Comparison of ENCODE assay signal across 21 cellular contexts in the genomic region with DNA sequence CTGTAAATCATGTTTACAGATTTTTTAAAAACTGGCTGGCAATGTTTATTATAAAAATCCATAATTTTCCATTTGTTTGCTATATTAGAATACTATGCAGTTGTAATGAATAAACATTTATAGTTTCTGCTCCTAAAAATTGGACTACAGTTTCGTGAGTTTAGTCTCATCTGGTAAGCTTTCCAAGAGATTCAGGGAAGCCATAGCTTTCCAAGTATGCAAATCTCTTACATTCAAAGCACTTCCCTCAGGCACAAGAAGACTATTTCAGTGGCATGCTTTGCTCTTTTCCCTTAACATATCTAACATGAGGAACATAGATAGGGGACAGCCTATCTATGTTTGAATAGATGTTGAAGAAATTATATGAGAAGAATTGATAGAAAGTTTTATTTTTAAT.
A peak's percentile ranks its signal among the peaks of the same experiment; 100 is the strongest.
DNase-seq lines count a peak whose midpoint lies in the region; ATAC-seq and TF ChIP-seq lines count a peak whose summit lies in the region.
"Had no signal": no experiment of that assay in that cellular context is flagged by ENCODE, and none has a peak within 500 bp of the region (broad histone marks: within the 10 kb centered on the region; RNA-seq: fewer than 3 reads in every experiment).

No MANE protein-coding gene starts in this region.

- 85% methylated on average over 1 of the region's 1 CpG for WGBS in mammary epithelial cell (ENCODE audit: low coverage, missing lambda C conversion rate)
- WGBS in stomach, 5 donors = 11 to 18% (median 17%) methylated on average over 1 of the region's 1 CpG

- no peak for TF ChIP-seq EP300 in stomach (IDR thresholded peaks at IDR 0.05)

- peaks cover 15% of the 10 kb centered on the region for H3K79me2 ChIP-seq in mammary epithelial cell (ENCODE audit: insufficient read depth, low read length)

- H3K36me3 Mint-ChIP-seq in WTC11 = no peaks in the 10 kb centered on the region
- H3K36me3 Mint-ChIP-seq: activated CD8-positive, alpha-beta memory T cell treated with anti-CD3 and anti-CD28 coated beads, Interleukin-2, amount 10 ng/mL, durations not matched to agents 7 days and 5 days; activated naive CD8-positive, alpha-beta T cell treated with anti-CD3 and anti-CD28 coated beads for 36 hours; brain had no signal

- BruUV-seq in mammary epithelial cell (replicated peaks; lab: Mats Ljungman, UMichigan) = no TSS peak

- H2AFZ ChIP-seq in mammary epithelial cell (ENCODE audit: low read depth, low read length) = no peak overlapping the region

- POLR2A ChIA-PET in WTC11 (lab: Charles Lee) = no interaction called here

- H3K4me3 Mint-ChIP-seq in WTC11 = no peak overlapping the region
- H3K4me3 Mint-ChIP-seq: activated CD8-positive, alpha-beta memory T cell treated with anti-CD3 and anti-CD28 coated beads, Interleukin-2, amount 10 ng/mL, durations not matched to agents 7 days and 5 days; activated naive CD8-positive, alpha-beta T cell treated with anti-CD3 and anti-CD28 coated beads for 36 hours; activated T-helper 1 cell treated with anti-CD3 and anti-CD28 coated beads, Interleukin-12 subunit alpha, Interleukin-12 subunit beta, Interleukin-2, Interleukin-4 antibody, amounts not matched to agents 30 ng/mL and 10 ng/mL and 1 ng/mL, durations not matched to agents 14 hours and 24 hours and 36 hours; natural killer cell; stimulated activated naive CD8-positive, alpha-beta T cell treated with anti-CD3 and anti-CD28 coated beads, Interleukin-15, amount 100 ng/mL, for 72 hours had no signal

- in situ Hi-C loops in mammary epithelial cell (cut with MboI; ENCODE audit: low sequenced_read_pairs in 2 of 2) = no loop called here

- no peaks in the 10 kb centered on the region for H3K27me3 Mint-ChIP-seq in WTC11 (ENCODE audit: low read depth)
- H3K27me3 Mint-ChIP-seq: activated CD8-positive, alpha-beta memory T cell treated with anti-CD3 and anti-CD28 coated beads, Interleukin-2, amount 10 ng/mL, durations not matched to agents 7 days and 5 days; activated naive CD8-positive, alpha-beta T cell treated with anti-CD3 and anti-CD28 coated beads for 36 hours; brain; progenitor cell of endocrine pancreas; stimulated activated naive CD8-positive, alpha-beta T cell treated with anti-CD3 and anti-CD28 coated beads, Interleukin-15, amount 100 ng/mL, for 72 hours had no signal

- TF ChIP-seq CTCF in mammary epithelial cell (conservative IDR thresholded peaks at IDR 0.05 in 1 of 2, IDR thresholded peaks at IDR 0.05 in 1 of 2; ENCODE audit: extremely low read depth in 1 of 2, insufficient read depth in 1 of 2, low read depth in 1 of 2, low read length in 2 of 2) = no peak
- TF ChIP-seq CTCF in breast epithelium (IDR thresholded peaks at IDR 0.05) = no peak
- no peak for TF ChIP-seq CTCF in WTC11 (IDR thresholded peaks at IDR 0.05)
- TF ChIP-seq CTCF in stomach (IDR thresholded peaks at IDR 0.05) = no peak

- CTCF ChIA-PET in mammary epithelial cell (lab: Charles Lee; ENCODE audit: low non-redundant PET) = no interaction called here
- CTCF ChIA-PET in WTC11 (lab: Charles Lee) = no interaction called here

- H3K36me3 ChIP-seq in mammary epithelial cell (ENCODE audit: insufficient read depth, low read length) (no peaks in the 10 kb centered on the region), breast epithelium (no peaks in the 10 kb centered on the region), stomach (no peaks in the 10 kb centered on the region)
- H3K36me3 ChIP-seq: heart right ventricle had no signal

- no peaks in the 10 kb centered on the region for H3K27me3 ChIP-seq in mammary epithelial cell (ENCODE audit: insufficient read depth, low read length)
- H3K27me3 ChIP-seq in breast epithelium = no peaks in the 10 kb centered on the region
- H3K27me3 ChIP-seq in stomach = no peaks in the 10 kb centered on the region
- H3K27me3 ChIP-seq: heart right ventricle had no signal

- H3K4me1 ChIP-seq in mammary epithelial cell (ENCODE audit: insufficient read depth, low read length) (peaks cover 17% of the 10 kb centered on the region), breast epithelium (no peaks in the 10 kb centered on the region), stomach (peaks cover 27 to 69% (median 47%) of the 10 kb centered on the region in 4 donors)

- no peaks in the 10 kb centered on the region for H4K20me1 ChIP-seq in mammary epithelial cell (ENCODE audit: insufficient read depth, low read length)

- H3K9me3 Mint-ChIP-seq in WTC11 = no peaks in the 10 kb centered on the region
- H3K9me3 Mint-ChIP-seq: activated naive CD8-positive, alpha-beta T cell treated with anti-CD3 and anti-CD28 coated beads for 36 hours; activated T-helper 1 cell treated with anti-CD3 and anti-CD28 coated beads, Interleukin-12 subunit alpha, Interleukin-12 subunit beta, Interleukin-2, Interleukin-4 antibody, amounts not matched to agents 30 ng/mL and 10 ng/mL and 1 ng/mL, durations not matched to agents 14 hours and 24 hours and 36 hours; brain; stimulated activated naive CD8-positive, alpha-beta T cell treated with anti-CD3 and anti-CD28 coated beads, Interleukin-15, amount 100 ng/mL, for 72 hours had no signal

- H3K27ac ChIP-seq in mammary epithelial cell (ENCODE audit: insufficient read depth, low read depth, low read length) = no peak overlapping the region
- H3K27ac ChIP-seq in breast epithelium = no peak overlapping the region
- H3K27ac ChIP-seq in stomach = peak overlapping the region in 4 of 5 donors; percentile 49 to 71 (median 66)

- H3K27ac Mint-ChIP-seq in WTC11 = peak overlapping the region; percentile 63; the same call in 1 of the 2 replicates
- H3K27ac Mint-ChIP-seq: activated CD8-positive, alpha-beta memory T cell treated with anti-CD3 and anti-CD28 coated beads, Interleukin-2, amount 10 ng/mL, durations not matched to agents 7 days and 5 days; activated naive CD8-positive, alpha-beta T cell treated with anti-CD3 and anti-CD28 coated beads for 36 hours; activated T-helper 1 cell treated with anti-CD3 and anti-CD28 coated beads, Interleukin-12 subunit alpha, Interleukin-12 subunit beta, Interleukin-2, Interleukin-4 antibody, amounts not matched to agents 30 ng/mL and 10 ng/mL and 1 ng/mL, durations not matched to agents 14 hours and 24 hours and 36 hours; natural killer cell; stimulated activated naive CD8-positive, alpha-beta T cell treated with anti-CD3 and anti-CD28 coated beads, Interleukin-15, amount 100 ng/mL, for 72 hours had no signal

- no peak overlapping the region for H3K9ac ChIP-seq in mammary epithelial cell (ENCODE audit: insufficient read depth, low read length)

- peaks cover 85% of the 10 kb centered on the region for H3K4me1 Mint-ChIP-seq in WTC11
- H3K4me1 Mint-ChIP-seq: activated CD8-positive, alpha-beta memory T cell treated with anti-CD3 and anti-CD28 coated beads, Interleukin-2, amount 10 ng/mL, durations not matched to agents 7 days and 5 days; activated naive CD8-positive, alpha-beta T cell treated with anti-CD3 and anti-CD28 coated beads for 36 hours; natural killer cell; stimulated activated naive CD8-positive, alpha-beta T cell treated with anti-CD3 and anti-CD28 coated beads, Interleukin-15, amount 100 ng/mL, for 72 hours had no signal

- H3K4me2 ChIP-seq in mammary epithelial cell (ENCODE audit: insufficient read depth, low read depth, low read length) = peak overlapping the region; percentile 31

- intact Hi-C loops in mammary epithelial cell (cut with micrococcal nuclease) (loop anchor here (5.0 kb wide), 1 partner anchor 76 kb away; the partner anchor contains the start of gene ADGRL2), breast epithelium (cut with DNase I; ENCODE audit: low total_unique reads) (no loop called here), stomach (cut with DNase I; ENCODE audit: low total_unique reads) (no loop called here)

- dilution Hi-C loops in mammary epithelial cell (cut with HindIII; ENCODE audit: low sequenced_read_pairs) = no loop called here

- DNase-seq in mammary epithelial cell (no peak), breast epithelium (ENCODE audit: low spot score in 2 of 2) (no peak), WTC11 (ENCODE audit: low spot score) (no peak), left lobe of liver (ENCODE audit: low spot score) (no peak), stomach (no peak), NCI-H1092 (lab: John Stamatoyannopoulos, UW) (no peak)
- DNase-seq: activated CD4-positive, alpha-beta T cell treated with anti-CD3 and anti-CD28 coated beads for 48 hours; activated CD8-positive, alpha-beta memory T cell treated with anti-CD3 and anti-CD28 coated beads, Interleukin-2, amount 10 ng/mL, durations not matched to agents 7 days and 5 days; activated naive CD8-positive, alpha-beta T cell treated with anti-CD3 and anti-CD28 coated beads for 36 hours; cortex of kidney; heart right ventricle; natural killer cell; NCI-H510A treated with DMSO at 0.1 percent for 48 hours; stimulated activated CD4-positive, alpha-beta T cell treated with anti-CD3 and anti-CD28 coated beads, Interleukin-4, amount 100 ng/mL, for 24 hours; stimulated activated naive CD8-positive, alpha-beta T cell treated with anti-CD3 and anti-CD28 coated beads, Interleukin-15, amount 100 ng/mL, for 72 hours; T-helper 1 cell had no signal

- no peak overlapping the region for H3K4me3 ChIP-seq in mammary epithelial cell (replicated peaks in 1 of 3; ENCODE audit: insufficient read depth in 1 of 3, low read depth in 2 of 3, low read length in 3 of 3)
- no peak overlapping the region for H3K4me3 ChIP-seq in breast epithelium
- no peak overlapping the region for H3K4me3 ChIP-seq in stomach

- peak; percentile 34; the same call in 1 of the 2 replicates for ATAC-seq in WTC11
- peak; percentile 33 for ATAC-seq in left lobe of liver
- no peak for ATAC-seq in GM21528 (IDR thresholded peaks at IDR 0.05; ENCODE audit: low FRiP score, unreplicated experiment)
- ATAC-seq in GM21529 (IDR thresholded peaks at IDR 0.05; ENCODE audit: unreplicated experiment) = no peak
- ATAC-seq: activated CD8-positive, alpha-beta memory T cell treated with anti-CD3 and anti-CD28 coated beads, Interleukin-2, amount 10 ng/mL, durations not matched to agents 7 days and 5 days; natural killer cell; stimulated activated naive CD8-positive, alpha-beta T cell treated with anti-CD3 and anti-CD28 coated beads, Interleukin-15, amount 100 ng/mL, for 72 hours had no signal

- H3K9me3 ChIP-seq in mammary epithelial cell (replicated peaks; ENCODE audit: insufficient read depth, low read length) = no peaks in the 10 kb centered on the region
- H3K9me3 ChIP-seq in breast epithelium = no peaks in the 10 kb centered on the region
- no peaks in the 10 kb centered on the region for H3K9me3 ChIP-seq in stomach
- H3K9me3 ChIP-seq: heart right ventricle had no signal

- TF ChIP-seq POLR2A in breast epithelium (IDR thresholded peaks at IDR 0.05) = no peak
- TF ChIP-seq POLR2A in stomach (IDR thresholded peaks at IDR 0.05) = no peak

TF ChIP-seq in WTC11, 78 proteins besides CTCF, POLR2A, EP300 and RAD21:
- no peak for TF ChIP-seq TEAD1 (CRISPR knock-in tag; IDR thresholded peaks at IDR 0.05)

Comparison
In these comparisons a context has a peak if more than half of its experiments do, and no peak if none do; other contexts are left out.
1. H3K27ac ChIP-seq: peak in stomach (4 of 5); none in mammary epithelial cell (single experiment) and breast epithelium (0 of 2).
2. ATAC-seq: peak in WTC11 (single experiment) and left lobe of liver (single experiment); none in GM21528 (single experiment) and GM21529 (single experiment).